In the genomic region with DNA sequence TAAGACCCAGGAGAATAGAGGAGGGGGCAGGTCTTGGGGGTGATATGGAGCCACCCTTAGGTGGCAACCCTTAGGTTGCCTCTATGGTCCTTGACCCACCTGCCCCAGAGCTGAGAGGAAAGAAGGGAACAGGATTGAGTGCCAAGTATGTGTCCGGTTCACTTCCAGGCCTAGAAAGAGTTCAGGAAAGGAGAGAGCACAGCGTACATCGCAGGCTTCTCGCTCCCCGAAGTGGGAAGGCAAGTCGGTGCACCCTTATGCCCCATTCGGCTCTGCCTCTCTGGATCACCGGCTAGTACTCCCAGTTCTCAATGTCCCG, we compare ENCODE assay signal across 6 cellular contexts. TPM values are rescaled to one million over a fixed set of nuclear protein-coding genes. Genes with fewer than 3 reads are reported as not detected.
DNase-seq lines count a peak whose midpoint lies in the region; ATAC-seq, FAIRE-seq and TF ChIP-seq lines count a peak whose summit lies in the region.

No MANE protein-coding gene starts in this region.

- DNase-seq in AG10803 (ENCODE audit: low read depth) (no peak), SK-N-SH (no peak), keratinocyte (ENCODE audit: low read depth, low spot score) (no peak), anterior cingulate cortex (lab: John Stamatoyannopoulos, UW) (no peak), erythroblast (lab: John Stamatoyannopoulos, UW) (no peak)

- H3K79me2 ChIP-seq in SK-N-SH (ENCODE audit: insufficient read depth) = no peaks in the 10 kb centered on the region
- peaks cover 2% of the 10 kb centered on the region for H3K79me2 ChIP-seq in keratinocyte (ENCODE audit: control insufficient read depth, insufficient read depth, low read length)

- CTCF ChIA-PET in SK-N-SH (lab: Yijun Ruan, JAX) = interaction anchor here (1.0 to 33.0 kb wide), 9 partner anchors 13 to 171 kb away, joined by 3 to 1447 read pairs (median 8); a partner anchor contains a TSS

- no peak overlapping the region for H3K27ac ChIP-seq in SK-N-SH (ENCODE audit: low read depth in 2 of 2, low read length in 1 of 2)
- H3K27ac ChIP-seq in keratinocyte (ENCODE audit: control insufficient read depth, insufficient read depth, low read length) = peak overlapping the region; percentile 41

- TF ChIP-seq POLR2A in erythroblast (IDR thresholded peaks at IDR 0.05; ENCODE audit: low read length) = no peak

- TF ChIP-seq EP300 in SK-N-SH (IDR thresholded peaks at IDR 0.05; ENCODE audit: borderline replicate concordance in 1 of 2, low read depth in 1 of 2, low read length in 1 of 2) = no peak

- H3K9me2 ChIP-seq in SK-N-SH = no peaks in the 10 kb centered on the region

- peak overlapping the region; percentile 40 for H3K4me3 ChIP-seq in AG10803 (ENCODE audit: low read length)
- 0 out of 4 replicates have a peak overlapping the region, but pooled peaks of 1 of the 2 experiments have one; percentile 34 for H3K4me3 ChIP-seq in SK-N-SH (ENCODE audit: low read depth in 2 of 2, low read length in 1 of 2)
- H3K4me3 ChIP-seq in keratinocyte (ENCODE audit: control insufficient read depth in 2 of 3, extremely low read depth in 1 of 3, insufficient read depth in 2 of 3, low read depth in 1 of 3, low read length in 3 of 3) = peak overlapping the region; percentile 72 to 74 (median 73)

- peak overlapping the region; percentile 73; the same call in 1 of the 2 replicates for H3K4me2 ChIP-seq in SK-N-SH
- peak overlapping the region; percentile 70 for H3K4me2 ChIP-seq in keratinocyte (ENCODE audit: control insufficient read depth, extremely low read depth, insufficient read depth, low read depth, low read length)

- dilution Hi-C loops in keratinocyte (cut with MboI; ENCODE audit: extremely low pct_ligation_motif_present, low sequenced_read_pairs) = no loop called here

- POLR2A ChIA-PET in SK-N-SH (lab: Yijun Ruan, JAX) = interaction anchor here (0.8 to 1.1 kb wide), 4 partner anchors 9 to 45 kb away, joined by 3 read pairs; a partner anchor contains a TSS

- H4K20me1 ChIP-seq in SK-N-SH (ENCODE audit: insufficient read depth) = 0 out of 2 replicates have a peak, but pooled peaks cover 6% of the 10 kb centered on the region
- H4K20me1 ChIP-seq in keratinocyte (ENCODE audit: control insufficient read depth, extremely low read depth, insufficient read depth, low read length) = no peaks in the 10 kb centered on the region

- TF ChIP-seq RAD21 in SK-N-SH (IDR thresholded peaks at IDR 0.05; ENCODE audit: low read length) = no peak

- peaks cover 3% of the 10 kb centered on the region for H3F3A ChIP-seq in SK-N-SH (replicated peaks; ENCODE audit: insufficient read depth)

- H3K9me3 ChIP-seq in SK-N-SH = no peaks in the 10 kb centered on the region
- no peaks in the 10 kb centered on the region for H3K9me3 ChIP-seq in keratinocyte (ENCODE audit: control insufficient read depth, low read depth, low read length)

- H3K27me3 ChIP-seq in SK-N-SH (ENCODE audit: insufficient read depth) (peaks cover 99% of the 10 kb centered on the region), keratinocyte (ENCODE audit: control insufficient read depth, extremely low read depth, insufficient read depth, low read length) (peaks cover 36% of the 10 kb centered on the region)

- no peak for FAIRE-seq in keratinocyte (lab: Jason Lieb, UNC)

- 43% methylated on average over 9 of the region's 9 CpGs for whole genome bisulfite sequencing in SK-N-SH (ENCODE audit: low lambda C conversion rate)

- no peak for TF ChIP-seq CTCF in AG10803 (conservative IDR thresholded peaks at IDR 0.05; ENCODE audit: low read length)
- no peak for TF ChIP-seq CTCF in SK-N-SH (IDR thresholded peaks at IDR 0.05)
- TF ChIP-seq CTCF in keratinocyte (optimal IDR thresholded peaks at IDR 0.05 in 1 of 3, IDR thresholded peaks at IDR 0.05 in 1 of 3, conservative IDR thresholded peaks at IDR 0.05 in 1 of 3; ENCODE audit: extremely low read depth in 1 of 3, insufficient read depth in 2 of 3, low read length in 3 of 3) = no peak

- H3K9ac ChIP-seq in SK-N-SH (no peak overlapping the region), keratinocyte (ENCODE audit: control insufficient read depth, extremely low read depth, insufficient read depth, low read length) (peak overlapping the region; percentile 72)

- no peak overlapping the region for H2AFZ ChIP-seq in SK-N-SH (ENCODE audit: low read depth)
- H2AFZ ChIP-seq in keratinocyte (ENCODE audit: control insufficient read depth, low read length) = peak overlapping the region; percentile 71

- H3K4me1 ChIP-seq in SK-N-SH (ENCODE audit: control insufficient read depth in 1 of 2, insufficient read depth in 2 of 2, low read depth in 1 of 2, low read length in 1 of 2) (peaks cover 0 to 13% of the 10 kb centered on the region in 2 experiments; a peak in 1 of 4 replicates), keratinocyte (ENCODE audit: control insufficient read depth, extremely low read depth, insufficient read depth, low read length) (peaks cover 35% of the 10 kb centered on the region)

- H3K36me3 ChIP-seq in SK-N-SH (replicated peaks in 1 of 2; ENCODE audit: control insufficient read depth in 1 of 2, insufficient read depth in 2 of 2, low read length in 1 of 2) (no peaks in the 10 kb centered on the region), keratinocyte (ENCODE audit: control insufficient read depth in 2 of 2, extremely low read depth in 1 of 2, insufficient read depth in 2 of 2, low read length in 2 of 2) (peaks cover 0 to 1% of the 10 kb centered on the region in 2 experiments)

- no peak for ATAC-seq in GM18867 (IDR thresholded peaks at IDR 0.05; ENCODE audit: unreplicated experiment)

- no peaks in the 10 kb centered on the region for H3K9me1 ChIP-seq in keratinocyte (ENCODE audit: control insufficient read depth, extremely low read depth, insufficient read depth, low read length)

TF ChIP-seq in SK-N-SH, 30 proteins besides CTCF, POLR2A, EP300 and RAD21 (continues in another document):
- no peak for TF ChIP-seq MEF2A (IDR thresholded peaks at IDR 0.05; ENCODE audit: borderline replicate concordance, low read depth)

RNA-seq across cellular contexts. Expression of a gene that starts 0.6 kb away (rescaled TPM):
- polyA plus RNA-seq in SK-N-SH (2012; rRNA removed) (0.03 TPM in 2 replicates), keratinocyte (2.0 to 3.0 TPM (median 2.0 TPM) in 3 replicates)
- 0.03 and 0.05 TPM in 2 replicates for polyA plus RNA-seq in SK-N-SH (2012; cell fraction: cytosol; rRNA removed)
- 0.06 and 0.09 TPM in 2 replicates for polyA plus RNA-seq in SK-N-SH (2012; cell fraction: nucleus; rRNA removed)
- 1.6 TPM for polyA plus RNA-seq in keratinocyte (2011; ENCODE audit: low read depth)
- polyA plus RNA-seq in keratinocyte (2011; cell fraction: cytosol; rRNA removed) = 2.0 and 2.1 TPM in 2 replicates
- 6.7 and 8.5 TPM in 2 replicates for polyA plus RNA-seq in keratinocyte (2011; cell fraction: nucleus; rRNA removed)
- polyA plus RNA-seq in keratinocyte (2012; ENCODE audit: low replicate concordance) = 3.1 and 9.5 TPM in 2 replicates
- polyA minus RNA-seq in keratinocyte = 1.2 to 2.5 TPM (median 1.6 TPM) in 3 replicates
- 2.5 TPM for polyA minus RNA-seq in keratinocyte (2011; cell fraction: cytosol; rRNA and poly(A)+ RNA removed)
- polyA minus RNA-seq in keratinocyte (2011; cell fraction: nucleus; rRNA and poly(A)+ RNA removed) = 4.4 and 4.5 TPM in 2 replicates

RNA-seq across cellular contexts. Expression of a gene that starts 9.3 kb away (rescaled TPM):
- polyA plus RNA-seq in SK-N-SH (2012; rRNA removed) = 135 and 139 TPM in 2 replicates
- polyA plus RNA-seq in SK-N-SH (2012; cell fraction: cytosol; rRNA removed) = 62.5 and 80.7 TPM in 2 replicates
- polyA plus RNA-seq in SK-N-SH (2012; cell fraction: nucleus; rRNA removed) = 636 and 666 TPM in 2 replicates
- polyA plus RNA-seq in keratinocyte = 17.1 to 26.4 TPM (median 24.8 TPM) in 3 replicates
- 7.4 TPM for polyA plus RNA-seq in keratinocyte (2011; ENCODE audit: low read depth)
- 9.8 and 21.7 TPM in 2 replicates for polyA plus RNA-seq in keratinocyte (2011; cell fraction: cytosol; rRNA removed)
- polyA plus RNA-seq in keratinocyte (2011; cell fraction: nucleus; rRNA removed) = 62.5 and 68.2 TPM in 2 replicates
- 19.2 and 28.0 TPM in 2 replicates for polyA plus RNA-seq in keratinocyte (2012; ENCODE audit: low replicate concordance)
- polyA minus RNA-seq in keratinocyte = 14.6 to 22.0 TPM (median 14.9 TPM) in 3 replicates
- polyA minus RNA-seq in keratinocyte (2011; cell fraction: cytosol; rRNA and poly(A)+ RNA removed) = 17.8 TPM
- polyA minus RNA-seq in keratinocyte (2011; cell fraction: nucleus; rRNA and poly(A)+ RNA removed) = 15.2 and 16.5 TPM in 2 replicates

RNA-seq across cellular contexts. Expression of a gene that starts 18.9 kb away (rescaled TPM):
- polyA plus RNA-seq in SK-N-SH (2012; rRNA removed) (1.6 and 1.8 TPM in 2 replicates), keratinocyte (0.13 to 0.43 TPM (median 0.34 TPM) in 3 replicates)
- polyA plus RNA-seq in SK-N-SH (2012; cell fraction: cytosol; rRNA removed) = 0.86 and 0.89 TPM in 2 replicates
- 4.2 and 4.8 TPM in 2 replicates for polyA plus RNA-seq in SK-N-SH (2012; cell fraction: nucleus; rRNA removed)
- polyA plus RNA-seq in keratinocyte (2011; ENCODE audit: low read depth) = not detected
- 0.12 and 0.26 TPM in 2 replicates for polyA plus RNA-seq in keratinocyte (2011; cell fraction: cytosol; rRNA removed)
- 0.27 and 0.45 TPM in 2 replicates for polyA plus RNA-seq in keratinocyte (2011; cell fraction: nucleus; rRNA removed)
- 0.50 and 0.54 TPM in 2 replicates for polyA plus RNA-seq in keratinocyte (2012; ENCODE audit: low replicate concordance)
- polyA minus RNA-seq in keratinocyte = 0.23 to 1.6 TPM (median 0.26 TPM) in 3 replicates
- polyA minus RNA-seq in keratinocyte (2011; cell fraction: cytosol; rRNA and poly(A)+ RNA removed) = not detected
- polyA minus RNA-seq in keratinocyte (2011; cell fraction: nucleus; rRNA and poly(A)+ RNA removed) = not detected in 2 replicates

RNA-seq across cellular contexts. Expression of a gene that starts 19.0 kb away (rescaled TPM):
- polyA plus RNA-seq in SK-N-SH (2012; rRNA removed) = 133 and 136 TPM in 2 replicates
- 87.3 and 111 TPM in 2 replicates for polyA plus RNA-seq in SK-N-SH (2012; cell fraction: cytosol; rRNA removed)
- polyA plus RNA-seq in SK-N-SH (2012; cell fraction: nucleus; rRNA removed) = 85.4 and 108 TPM in 2 replicates
- 42.4 to 52.5 TPM (median 43.1 TPM) in 3 replicates for polyA plus RNA-seq in keratinocyte
- polyA plus RNA-seq in keratinocyte (2011; ENCODE audit: low read depth) = 36.2 TPM
- polyA plus RNA-seq in keratinocyte (2011; cell fraction: cytosol; rRNA removed) = 49.7 and 55.2 TPM in 2 replicates
- 33.2 and 38.8 TPM in 2 replicates for polyA plus RNA-seq in keratinocyte (2011; cell fraction: nucleus; rRNA removed)
- 35.4 and 36.8 TPM in 2 replicates for polyA plus RNA-seq in keratinocyte (2012; ENCODE audit: low replicate concordance)
- polyA minus RNA-seq in keratinocyte = 57.4 to 77.0 TPM (median 62.3 TPM) in 3 replicates
- polyA minus RNA-seq in keratinocyte (2011; cell fraction: cytosol; rRNA and poly(A)+ RNA removed) = 103 TPM
- 10.7 and 11.7 TPM in 2 replicates for polyA minus RNA-seq in keratinocyte (2011; cell fraction: nucleus; rRNA and poly(A)+ RNA removed)

RNA-seq across cellular contexts. Expression of a gene that starts 28.7 kb away (rescaled TPM):
- polyA plus RNA-seq in SK-N-SH (2012; rRNA removed) (23.7 and 24.7 TPM in 2 replicates), keratinocyte (1.9 to 3.4 TPM (median 2.2 TPM) in 3 replicates)
- polyA plus RNA-seq in SK-N-SH (2012; cell fraction: cytosol; rRNA removed) = 7.5 and 14.8 TPM in 2 replicates
- polyA plus RNA-seq in SK-N-SH (2012; cell fraction: nucleus; rRNA removed) = 164 and 209 TPM in 2 replicates
- not detected for polyA plus RNA-seq in keratinocyte (2011; ENCODE audit: low read depth)
- 0.95 and 1.5 TPM in 2 replicates for polyA plus RNA-seq in keratinocyte (2011; cell fraction: cytosol; rRNA removed)
- polyA plus RNA-seq in keratinocyte (2011; cell fraction: nucleus; rRNA removed) = 8.6 and 13.9 TPM in 2 replicates
- 0.37 and 2.5 TPM in 2 replicates for polyA plus RNA-seq in keratinocyte (2012; ENCODE audit: low replicate concordance)
- 2.8 to 7.8 TPM (median 5.8 TPM) in 3 replicates for polyA minus RNA-seq in keratinocyte
- 2.3 TPM for polyA minus RNA-seq in keratinocyte (2011; cell fraction: cytosol; rRNA and poly(A)+ RNA removed)
- polyA minus RNA-seq in keratinocyte (2011; cell fraction: nucleus; rRNA and poly(A)+ RNA removed) = 5.2 and 7.1 TPM in 2 replicates
